Comparison of ENCODE assay signal across 1 cellular context in the genomic region with DNA sequence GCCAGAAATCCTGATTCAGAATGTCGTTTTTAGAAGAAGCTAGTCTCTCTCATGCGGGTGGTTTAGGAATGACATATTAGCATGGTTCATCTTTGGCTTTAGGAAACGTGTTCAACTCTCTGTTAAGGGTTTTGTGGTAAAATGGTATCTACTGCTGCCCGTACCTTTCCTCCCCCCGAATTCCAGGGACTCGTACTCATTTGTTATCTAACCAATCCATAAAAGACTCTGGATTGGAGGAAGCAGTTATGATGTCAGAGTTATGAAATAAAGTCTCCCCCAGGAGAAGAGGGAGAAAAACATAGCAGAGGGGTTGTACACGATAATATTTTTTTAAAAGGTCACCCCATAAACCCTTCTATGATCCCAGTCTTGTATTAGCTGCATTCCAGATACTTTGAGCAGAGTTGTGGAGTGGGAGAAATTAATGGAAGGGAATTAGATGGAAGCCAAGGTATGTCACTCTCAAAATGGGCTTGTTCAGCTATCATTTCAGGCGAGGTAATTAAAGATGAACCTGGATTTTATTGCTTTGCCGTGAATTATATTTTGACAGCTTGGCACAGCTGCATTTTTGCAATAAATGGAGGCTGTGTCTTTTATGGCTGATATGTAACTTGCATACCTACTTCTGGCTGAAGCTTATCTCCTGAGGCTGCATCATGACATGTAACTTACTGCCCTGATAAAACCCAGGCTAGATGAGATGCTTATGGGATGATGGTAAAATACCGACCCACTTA.
TF ChIP-seq lines count a peak whose summit lies in the region.

No MANE protein-coding gene starts in this region.

TF ChIP-seq in K562, 482 proteins besides CTCF, POLR2A, EP300 and RAD21 (continued from another document and continues in another):
- no peak for TF ChIP-seq E2F6 (IDR thresholded peaks at IDR 0.05; ENCODE audit: borderline replicate concordance in 1 of 2, extremely low read depth in 1 of 2, insufficient read depth in 1 of 2, insufficient read length in 1 of 2, low read depth in 1 of 2, low read length in 1 of 2, poor library complexity in 1 of 2, severe bottlenecking in 1 of 2)
- TF ChIP-seq, protein P1, sequence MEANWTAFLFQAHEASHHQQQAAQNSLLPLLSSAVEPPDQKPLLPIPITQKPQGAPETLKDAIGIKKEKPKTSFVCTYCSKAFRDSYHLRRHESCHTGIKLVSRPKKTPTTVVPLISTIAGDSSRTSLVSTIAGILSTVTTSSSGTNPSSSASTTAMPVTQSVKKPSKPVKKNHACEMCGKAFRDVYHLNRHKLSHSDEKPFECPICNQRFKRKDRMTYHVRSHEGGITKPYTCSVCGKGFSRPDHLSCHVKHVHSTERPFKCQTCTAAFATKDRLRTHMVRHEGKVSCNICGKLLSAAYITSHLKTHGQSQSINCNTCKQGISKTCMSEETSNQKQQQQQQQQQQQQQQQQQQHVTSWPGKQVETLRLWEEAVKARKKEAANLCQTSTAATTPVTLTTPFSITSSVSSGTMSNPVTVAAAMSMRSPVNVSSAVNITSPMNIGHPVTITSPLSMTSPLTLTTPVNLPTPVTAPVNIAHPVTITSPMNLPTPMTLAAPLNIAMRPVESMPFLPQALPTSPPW (CRISPR knock-in tag; IDR thresholded peaks at IDR 0.05) = peak; percentile 88
- no peak for TF ChIP-seq ZNF232 (CRISPR knock-in tag; IDR thresholded peaks at IDR 0.05)
- 0 out of 2 replicates have a peak, but pooled peaks have one; percentile 12 for TF ChIP-seq GMEB1 (CRISPR knock-in tag; IDR thresholded peaks at IDR 0.05)
- TF ChIP-seq ZNF699 (CRISPR knock-in tag; IDR thresholded peaks at IDR 0.05; ENCODE audit: insufficient replicate concordance) = no peak
- 0 out of 6 replicates have a peak, but pooled peaks of 1 of the 3 experiments have one; percentile 12 for TF ChIP-seq ZBTB11 (CRISPR knock-in tag; IDR thresholded peaks at IDR 0.05)
- TF ChIP-seq ZNF79 (CRISPR knock-in tag; IDR thresholded peaks at IDR 0.05; ENCODE audit: low read depth) = no peak
- TF ChIP-seq NR3C1 (CRISPR knock-in tag; IDR thresholded peaks at IDR 0.05) = no peak
- TF ChIP-seq, protein P2, sequence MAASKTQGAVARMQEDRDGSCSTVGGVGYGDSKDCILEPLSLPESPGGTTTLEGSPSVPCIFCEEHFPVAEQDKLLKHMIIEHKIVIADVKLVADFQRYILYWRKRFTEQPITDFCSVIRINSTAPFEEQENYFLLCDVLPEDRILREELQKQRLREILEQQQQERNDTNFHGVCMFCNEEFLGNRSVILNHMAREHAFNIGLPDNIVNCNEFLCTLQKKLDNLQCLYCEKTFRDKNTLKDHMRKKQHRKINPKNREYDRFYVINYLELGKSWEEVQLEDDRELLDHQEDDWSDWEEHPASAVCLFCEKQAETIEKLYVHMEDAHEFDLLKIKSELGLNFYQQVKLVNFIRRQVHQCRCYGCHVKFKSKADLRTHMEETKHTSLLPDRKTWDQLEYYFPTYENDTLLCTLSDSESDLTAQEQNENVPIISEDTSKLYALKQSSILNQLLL (CRISPR knock-in tag; IDR thresholded peaks at IDR 0.05; ENCODE audit: borderline replicate concordance) = no peak
- no peak for TF ChIP-seq ZNF174 (CRISPR knock-in tag; IDR thresholded peaks at IDR 0.05)
- TF ChIP-seq TCF7L2 (IDR thresholded peaks at IDR 0.05; ENCODE audit: low read depth, low read length) = no peak
- TF ChIP-seq JUND (IDR thresholded peaks at IDR 0.05; ENCODE audit: borderline replicate concordance, low read depth, low read length) = peak; percentile 31; the same call in 1 of the 2 replicates
- TF ChIP-seq JUND (tag; IDR thresholded peaks at IDR 0.05; ENCODE audit: borderline replicate concordance, low read depth, low read length) = no peak; the same call in 1 of the 3 replicates
- no peak for TF ChIP-seq HLTF (IDR thresholded peaks at IDR 0.05)
- TF ChIP-seq ZNF561 (CRISPR knock-in tag; conservative IDR thresholded peaks at IDR 0.05) = no peak
- TF ChIP-seq, protein P3, sequence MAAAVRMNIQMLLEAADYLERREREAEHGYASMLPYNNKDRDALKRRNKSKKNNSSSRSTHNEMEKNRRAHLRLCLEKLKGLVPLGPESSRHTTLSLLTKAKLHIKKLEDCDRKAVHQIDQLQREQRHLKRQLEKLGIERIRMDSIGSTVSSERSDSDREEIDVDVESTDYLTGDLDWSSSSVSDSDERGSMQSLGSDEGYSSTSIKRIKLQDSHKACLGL (CRISPR knock-in tag; IDR thresholded peaks at IDR 0.05; ENCODE audit: borderline replicate concordance, poor library complexity, severe bottlenecking) = no peak
- TF ChIP-seq KLF10 (CRISPR knock-in tag; IDR thresholded peaks at IDR 0.05) = no peak
- peak; percentile 12; the same call in 1 of the 2 replicates for TF ChIP-seq SMARCE1 (IDR thresholded peaks at IDR 0.05)
- no peak for TF ChIP-seq TFAM (CRISPR knock-in tag; conservative IDR thresholded peaks at IDR 0.05)
- no peak for TF ChIP-seq SMARCC2 (IDR thresholded peaks at IDR 0.05; ENCODE audit: low read depth)
- TF ChIP-seq NFXL1 (CRISPR knock-in tag; IDR thresholded peaks at IDR 0.05) = no peak
- TF ChIP-seq CC2D1A (IDR thresholded peaks at IDR 0.05) = no peak
- TF ChIP-seq BDP1 (IDR thresholded peaks at IDR 0.05; ENCODE audit: insufficient read depth, insufficient read length) = no peak
- TF ChIP-seq CBX5 (IDR thresholded peaks at IDR 0.05; ENCODE audit: borderline replicate concordance, low read depth) = no peak
- TF ChIP-seq ZNF197 (CRISPR knock-in tag; IDR thresholded peaks at IDR 0.05; ENCODE audit: low read depth) = no peak
- no peak for TF ChIP-seq SAP30 (IDR thresholded peaks at IDR 0.05; ENCODE audit: borderline replicate concordance, insufficient read depth, low read depth, low read length, poor library complexity, severe bottlenecking)
- 0 out of 4 replicates have a peak, but pooled peaks of 1 of the 2 experiments have one; percentile 54 for TF ChIP-seq RCOR1 (IDR thresholded peaks at IDR 0.05; ENCODE audit: borderline replicate concordance in 1 of 2, low read depth in 2 of 2, low read length in 2 of 2)
- no peak for TF ChIP-seq HMGN3 (IDR thresholded peaks at IDR 0.05; ENCODE audit: borderline replicate concordance, extremely low read depth, insufficient read length, low read depth, low read length)
- TF ChIP-seq, protein P4, sequence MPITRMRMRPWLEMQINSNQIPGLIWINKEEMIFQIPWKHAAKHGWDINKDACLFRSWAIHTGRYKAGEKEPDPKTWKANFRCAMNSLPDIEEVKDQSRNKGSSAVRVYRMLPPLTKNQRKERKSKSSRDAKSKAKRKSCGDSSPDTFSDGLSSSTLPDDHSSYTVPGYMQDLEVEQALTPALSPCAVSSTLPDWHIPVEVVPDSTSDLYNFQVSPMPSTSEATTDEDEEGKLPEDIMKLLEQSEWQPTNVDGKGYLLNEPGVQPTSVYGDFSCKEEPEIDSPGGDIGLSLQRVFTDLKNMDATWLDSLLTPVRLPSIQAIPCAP (CRISPR knock-in tag; IDR thresholded peaks at IDR 0.05; ENCODE audit: borderline replicate concordance) = no peak
- TF ChIP-seq TBP (optimal IDR thresholded peaks at IDR 0.05; ENCODE audit: low read depth, low read length) = no peak
- TF ChIP-seq KDM4B (IDR thresholded peaks at IDR 0.05; ENCODE audit: borderline replicate concordance in 2 of 2, low read depth in 1 of 2) = no peak
- no peak for TF ChIP-seq ZNF395 (CRISPR knock-in tag; IDR thresholded peaks at IDR 0.05)
- no peak for TF ChIP-seq NFIX (CRISPR knock-in tag; IDR thresholded peaks at IDR 0.05; ENCODE audit: low read depth)
- no peak for TF ChIP-seq ZNF586 (CRISPR knock-in tag; conservative IDR thresholded peaks at IDR 0.05)
- TF ChIP-seq ATF1 (CRISPR knock-in tag; IDR thresholded peaks at IDR 0.05) = no peak
- 0 out of 2 replicates have a peak, but pooled peaks have one; percentile 4 for TF ChIP-seq ATF1 (tag; IDR thresholded peaks at IDR 0.05)
- TF ChIP-seq CUX1 (CRISPR knock-in tag; IDR thresholded peaks at IDR 0.05) = 0 out of 2 replicates have a peak, but pooled peaks have one; percentile 68
- TF ChIP-seq COPS2 (conservative IDR thresholded peaks at IDR 0.05) = no peak
- TF ChIP-seq ILK (tag; IDR thresholded peaks at IDR 0.05; ENCODE audit: borderline replicate concordance, low read depth) = no peak
